In the genomic region with DNA sequence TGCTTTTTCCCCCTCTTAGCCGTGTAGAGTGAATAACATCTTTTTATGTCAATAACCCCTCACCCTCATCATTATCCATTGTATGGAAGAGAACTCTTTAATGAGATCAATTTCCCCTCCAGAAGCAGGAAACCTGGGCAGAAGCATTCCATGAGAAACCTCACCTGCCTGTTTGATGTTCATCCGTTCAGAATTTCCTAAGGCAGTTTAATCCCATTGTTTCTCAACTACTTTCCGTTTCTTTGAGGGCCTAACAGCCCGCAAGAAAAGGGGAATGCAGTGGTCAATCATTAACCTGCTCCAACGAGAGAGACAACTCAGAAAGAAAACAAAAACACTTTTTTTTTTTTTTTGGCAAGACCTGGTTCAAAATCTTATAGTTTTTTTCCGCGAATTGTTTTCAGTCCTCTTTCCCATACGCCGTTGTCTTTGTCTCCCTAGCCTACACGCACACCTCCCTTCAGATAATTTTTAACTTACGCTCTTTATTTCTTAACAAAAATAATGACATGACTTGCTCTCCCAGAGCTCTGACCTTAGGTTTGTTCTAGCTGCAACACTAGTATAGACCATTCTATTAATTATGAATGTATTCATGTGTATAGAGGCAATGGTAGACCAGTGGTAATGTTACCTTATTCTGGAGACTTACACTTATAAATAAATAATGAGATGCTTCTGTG, we compare ENCODE assay signal across 1 cellular context.
TF ChIP-seq lines count a peak whose summit lies in the region.

No MANE protein-coding gene starts in this region.

TF ChIP-seq in HepG2, 621 proteins besides CTCF, POLR2A, EP300 and RAD21 (continued from another document and continues in another):
- TF ChIP-seq, protein P1, sequence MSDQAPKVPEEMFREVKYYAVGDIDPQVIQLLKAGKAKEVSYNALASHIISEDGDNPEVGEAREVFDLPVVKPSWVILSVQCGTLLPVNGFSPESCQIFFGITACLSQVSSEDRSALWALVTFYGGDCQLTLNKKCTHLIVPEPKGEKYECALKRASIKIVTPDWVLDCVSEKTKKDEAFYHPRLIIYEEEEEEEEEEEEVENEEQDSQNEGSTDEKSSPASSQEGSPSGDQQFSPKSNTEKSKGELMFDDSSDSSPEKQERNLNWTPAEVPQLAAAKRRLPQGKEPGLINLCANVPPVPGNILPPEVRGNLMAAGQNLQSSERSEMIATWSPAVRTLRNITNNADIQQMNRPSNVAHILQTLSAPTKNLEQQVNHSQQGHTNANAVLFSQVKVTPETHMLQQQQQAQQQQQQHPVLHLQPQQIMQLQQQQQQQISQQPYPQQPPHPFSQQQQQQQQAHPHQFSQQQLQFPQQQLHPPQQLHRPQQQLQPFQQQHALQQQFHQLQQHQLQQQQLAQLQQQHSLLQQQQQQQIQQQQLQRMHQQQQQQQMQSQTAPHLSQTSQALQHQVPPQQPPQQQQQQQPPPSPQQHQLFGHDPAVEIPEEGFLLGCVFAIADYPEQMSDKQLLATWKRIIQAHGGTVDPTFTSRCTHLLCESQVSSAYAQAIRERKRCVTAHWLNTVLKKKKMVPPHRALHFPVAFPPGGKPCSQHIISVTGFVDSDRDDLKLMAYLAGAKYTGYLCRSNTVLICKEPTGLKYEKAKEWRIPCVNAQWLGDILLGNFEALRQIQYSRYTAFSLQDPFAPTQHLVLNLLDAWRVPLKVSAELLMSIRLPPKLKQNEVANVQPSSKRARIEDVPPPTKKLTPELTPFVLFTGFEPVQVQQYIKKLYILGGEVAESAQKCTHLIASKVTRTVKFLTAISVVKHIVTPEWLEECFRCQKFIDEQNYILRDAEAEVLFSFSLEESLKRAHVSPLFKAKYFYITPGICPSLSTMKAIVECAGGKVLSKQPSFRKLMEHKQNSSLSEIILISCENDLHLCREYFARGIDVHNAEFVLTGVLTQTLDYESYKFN (CRISPR knock-in tag; conservative IDR thresholded peaks at IDR 0.05) = peak; percentile 73
- TF ChIP-seq, protein P2, sequence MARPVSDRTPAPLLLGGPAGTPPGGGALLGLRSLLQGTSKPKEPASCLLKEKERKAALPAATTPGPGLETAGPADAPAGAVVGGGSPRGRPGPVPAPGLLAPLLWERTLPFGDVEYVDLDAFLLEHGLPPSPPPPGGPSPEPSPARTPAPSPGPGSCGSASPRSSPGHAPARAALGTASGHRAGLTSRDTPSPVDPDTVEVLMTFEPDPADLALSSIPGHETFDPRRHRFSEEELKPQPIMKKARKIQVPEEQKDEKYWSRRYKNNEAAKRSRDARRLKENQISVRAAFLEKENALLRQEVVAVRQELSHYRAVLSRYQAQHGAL (CRISPR knock-in tag; IDR thresholded peaks at IDR 0.05; ENCODE audit: not compliant biosample characterization) = no peak
- peak; percentile 77 for TF ChIP-seq CEBPG (CRISPR knock-in tag; IDR thresholded peaks at IDR 0.05)
- TF ChIP-seq NR2F6 (IDR thresholded peaks at IDR 0.05) = no peak
- peak; percentile 31; the same call in 1 of the 2 replicates for TF ChIP-seq NR2F6 (CRISPR knock-in tag; IDR thresholded peaks at IDR 0.05)
- peak; percentile 78; the same call in 1 of the 2 replicates for TF ChIP-seq GATAD2A (CRISPR knock-in tag; IDR thresholded peaks at IDR 0.05)
- TF ChIP-seq ZFP36L1 (CRISPR knock-in tag; IDR thresholded peaks at IDR 0.05) = no peak
- TF ChIP-seq NCOA2 (CRISPR knock-in tag; IDR thresholded peaks at IDR 0.05) = peak; percentile 79
- peak; percentile 32; the same call in 1 of the 2 replicates for TF ChIP-seq NCOR1 (IDR thresholded peaks at IDR 0.05; ENCODE audit: borderline replicate concordance, low read length)
- peak; percentile 38; the same call in 1 of the 2 replicates for TF ChIP-seq HDAC2 (CRISPR knock-in tag; IDR thresholded peaks at IDR 0.05)
- TF ChIP-seq, protein P3, sequence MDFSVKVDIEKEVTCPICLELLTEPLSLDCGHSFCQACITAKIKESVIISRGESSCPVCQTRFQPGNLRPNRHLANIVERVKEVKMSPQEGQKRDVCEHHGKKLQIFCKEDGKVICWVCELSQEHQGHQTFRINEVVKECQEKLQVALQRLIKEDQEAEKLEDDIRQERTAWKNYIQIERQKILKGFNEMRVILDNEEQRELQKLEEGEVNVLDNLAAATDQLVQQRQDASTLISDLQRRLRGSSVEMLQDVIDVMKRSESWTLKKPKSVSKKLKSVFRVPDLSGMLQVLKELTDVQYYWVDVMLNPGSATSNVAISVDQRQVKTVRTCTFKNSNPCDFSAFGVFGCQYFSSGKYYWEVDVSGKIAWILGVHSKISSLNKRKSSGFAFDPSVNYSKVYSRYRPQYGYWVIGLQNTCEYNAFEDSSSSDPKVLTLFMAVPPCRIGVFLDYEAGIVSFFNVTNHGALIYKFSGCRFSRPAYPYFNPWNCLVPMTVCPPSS (IDR thresholded peaks at IDR 0.05) = no peak
- TF ChIP-seq PAX8 (CRISPR knock-in tag; IDR thresholded peaks at IDR 0.05; ENCODE audit: borderline replicate concordance) = no peak
- no peak; a peak in 1 of 4 replicates for TF ChIP-seq KLF16 (CRISPR knock-in tag; IDR thresholded peaks at IDR 0.05)
- no peak for TF ChIP-seq MLLT10 (CRISPR knock-in tag; IDR thresholded peaks at IDR 0.05)
- TF ChIP-seq, protein P4, sequence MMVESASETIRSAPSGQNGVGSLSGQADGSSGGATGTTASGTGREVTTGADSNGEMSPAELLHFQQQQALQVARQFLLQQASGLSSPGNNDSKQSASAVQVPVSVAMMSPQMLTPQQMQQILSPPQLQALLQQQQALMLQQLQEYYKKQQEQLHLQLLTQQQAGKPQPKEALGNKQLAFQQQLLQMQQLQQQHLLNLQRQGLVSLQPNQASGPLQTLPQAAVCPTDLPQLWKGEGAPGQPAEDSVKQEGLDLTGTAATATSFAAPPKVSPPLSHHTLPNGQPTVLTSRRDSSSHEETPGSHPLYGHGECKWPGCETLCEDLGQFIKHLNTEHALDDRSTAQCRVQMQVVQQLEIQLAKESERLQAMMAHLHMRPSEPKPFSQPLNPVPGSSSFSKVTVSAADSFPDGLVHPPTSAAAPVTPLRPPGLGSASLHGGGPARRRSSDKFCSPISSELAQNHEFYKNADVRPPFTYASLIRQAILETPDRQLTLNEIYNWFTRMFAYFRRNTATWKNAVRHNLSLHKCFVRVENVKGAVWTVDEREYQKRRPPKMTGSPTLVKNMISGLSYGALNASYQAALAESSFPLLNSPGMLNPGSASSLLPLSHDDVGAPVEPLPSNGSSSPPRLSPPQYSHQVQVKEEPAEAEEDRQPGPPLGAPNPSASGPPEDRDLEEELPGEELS (CRISPR knock-in tag; IDR thresholded peaks at IDR 0.05) = peak; percentile 84
- no peak for TF ChIP-seq MIXL1 (CRISPR knock-in tag; IDR thresholded peaks at IDR 0.05)
- TF ChIP-seq FOSL2 (CRISPR knock-in tag; IDR thresholded peaks at IDR 0.05) = 0 out of 2 replicates have a peak, but pooled peaks have one; percentile 33
- TF ChIP-seq ZNF234 (CRISPR knock-in tag; conservative IDR thresholded peaks at IDR 0.05) = no peak
- peak; percentile 40; the same call in 1 of the 2 replicates for TF ChIP-seq BCL6 (CRISPR knock-in tag; IDR thresholded peaks at IDR 0.05)
- TF ChIP-seq, protein P5, sequence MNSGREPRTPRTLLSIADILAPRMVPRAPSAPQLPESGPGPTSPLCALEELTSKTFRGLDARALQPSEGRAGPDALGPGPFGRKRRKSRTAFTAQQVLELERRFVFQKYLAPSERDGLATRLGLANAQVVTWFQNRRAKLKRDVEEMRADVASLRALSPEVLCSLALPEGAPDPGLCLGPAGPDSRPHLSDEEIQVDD (CRISPR knock-in tag; IDR thresholded peaks at IDR 0.05; ENCODE audit: borderline replicate concordance) = no peak
- TF ChIP-seq, protein P6, sequence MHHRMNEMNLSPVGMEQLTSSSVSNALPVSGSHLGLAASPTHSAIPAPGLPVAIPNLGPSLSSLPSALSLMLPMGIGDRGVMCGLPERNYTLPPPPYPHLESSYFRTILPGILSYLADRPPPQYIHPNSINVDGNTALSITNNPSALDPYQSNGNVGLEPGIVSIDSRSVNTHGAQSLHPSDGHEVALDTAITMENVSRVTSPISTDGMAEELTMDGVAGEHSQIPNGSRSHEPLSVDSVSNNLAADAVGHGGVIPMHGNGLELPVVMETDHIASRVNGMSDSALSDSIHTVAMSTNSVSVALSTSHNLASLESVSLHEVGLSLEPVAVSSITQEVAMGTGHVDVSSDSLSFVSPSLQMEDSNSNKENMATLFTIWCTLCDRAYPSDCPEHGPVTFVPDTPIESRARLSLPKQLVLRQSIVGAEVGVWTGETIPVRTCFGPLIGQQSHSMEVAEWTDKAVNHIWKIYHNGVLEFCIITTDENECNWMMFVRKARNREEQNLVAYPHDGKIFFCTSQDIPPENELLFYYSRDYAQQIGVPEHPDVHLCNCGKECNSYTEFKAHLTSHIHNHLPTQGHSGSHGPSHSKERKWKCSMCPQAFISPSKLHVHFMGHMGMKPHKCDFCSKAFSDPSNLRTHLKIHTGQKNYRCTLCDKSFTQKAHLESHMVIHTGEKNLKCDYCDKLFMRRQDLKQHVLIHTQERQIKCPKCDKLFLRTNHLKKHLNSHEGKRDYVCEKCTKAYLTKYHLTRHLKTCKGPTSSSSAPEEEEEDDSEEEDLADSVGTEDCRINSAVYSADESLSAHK (CRISPR knock-in tag; IDR thresholded peaks at IDR 0.05; ENCODE audit: borderline replicate concordance) = no peak
- no peak for TF ChIP-seq TAF1 (CRISPR knock-in tag; IDR thresholded peaks at IDR 0.05)
- no peak for TF ChIP-seq RFX1 (IDR thresholded peaks at IDR 0.05)
- TF ChIP-seq ZNF543 (CRISPR knock-in tag; IDR thresholded peaks at IDR 0.05) = no peak
- 0 out of 2 replicates have a peak, but pooled peaks have one; percentile 22 for TF ChIP-seq FOXA3 (CRISPR knock-in tag; IDR thresholded peaks at IDR 0.05)
- no peak for TF ChIP-seq MYC (CRISPR knock-in tag; IDR thresholded peaks at IDR 0.05; ENCODE audit: borderline replicate concordance)
- TF ChIP-seq ZNF615 (CRISPR knock-in tag; IDR thresholded peaks at IDR 0.05; ENCODE audit: borderline replicate concordance) = 0 out of 2 replicates have a peak, but pooled peaks have one; percentile 19
- TF ChIP-seq, protein P7, sequence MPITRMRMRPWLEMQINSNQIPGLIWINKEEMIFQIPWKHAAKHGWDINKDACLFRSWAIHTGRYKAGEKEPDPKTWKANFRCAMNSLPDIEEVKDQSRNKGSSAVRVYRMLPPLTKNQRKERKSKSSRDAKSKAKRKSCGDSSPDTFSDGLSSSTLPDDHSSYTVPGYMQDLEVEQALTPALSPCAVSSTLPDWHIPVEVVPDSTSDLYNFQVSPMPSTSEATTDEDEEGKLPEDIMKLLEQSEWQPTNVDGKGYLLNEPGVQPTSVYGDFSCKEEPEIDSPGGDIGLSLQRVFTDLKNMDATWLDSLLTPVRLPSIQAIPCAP (CRISPR knock-in tag; IDR thresholded peaks at IDR 0.05; ENCODE audit: low read depth) = 0 out of 2 replicates have a peak, but pooled peaks have one; percentile 77
- TF ChIP-seq CC2D1A (CRISPR knock-in tag; IDR thresholded peaks at IDR 0.05) = no peak
- TF ChIP-seq, protein P8, sequence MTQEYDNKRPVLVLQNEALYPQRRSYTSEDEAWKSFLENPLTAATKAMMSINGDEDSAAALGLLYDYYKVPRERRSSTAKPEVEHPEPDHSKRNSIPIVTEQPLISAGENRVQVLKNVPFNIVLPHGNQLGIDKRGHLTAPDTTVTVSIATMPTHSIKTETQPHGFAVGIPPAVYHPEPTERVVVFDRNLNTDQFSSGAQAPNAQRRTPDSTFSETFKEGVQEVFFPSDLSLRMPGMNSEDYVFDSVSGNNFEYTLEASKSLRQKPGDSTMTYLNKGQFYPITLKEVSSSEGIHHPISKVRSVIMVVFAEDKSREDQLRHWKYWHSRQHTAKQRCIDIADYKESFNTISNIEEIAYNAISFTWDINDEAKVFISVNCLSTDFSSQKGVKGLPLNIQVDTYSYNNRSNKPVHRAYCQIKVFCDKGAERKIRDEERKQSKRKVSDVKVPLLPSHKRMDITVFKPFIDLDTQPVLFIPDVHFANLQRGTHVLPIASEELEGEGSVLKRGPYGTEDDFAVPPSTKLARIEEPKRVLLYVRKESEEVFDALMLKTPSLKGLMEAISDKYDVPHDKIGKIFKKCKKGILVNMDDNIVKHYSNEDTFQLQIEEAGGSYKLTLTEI (CRISPR knock-in tag; conservative IDR thresholded peaks at IDR 0.05) = no peak
- TF ChIP-seq, protein P9, sequence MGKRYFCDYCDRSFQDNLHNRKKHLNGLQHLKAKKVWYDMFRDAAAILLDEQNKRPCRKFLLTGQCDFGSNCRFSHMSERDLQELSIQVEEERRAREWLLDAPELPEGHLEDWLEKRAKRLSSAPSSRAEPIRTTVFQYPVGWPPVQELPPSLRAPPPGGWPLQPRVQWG (CRISPR knock-in tag; IDR thresholded peaks at IDR 0.05; ENCODE audit: borderline replicate concordance, low read depth) = no peak
- TF ChIP-seq ZFP1 (CRISPR knock-in tag; IDR thresholded peaks at IDR 0.05) = no peak
- no peak for TF ChIP-seq ZNF530 (CRISPR knock-in tag; IDR thresholded peaks at IDR 0.05; ENCODE audit: low read depth)
- TF ChIP-seq FOXC1 (CRISPR knock-in tag; IDR thresholded peaks at IDR 0.05; ENCODE audit: borderline replicate concordance) = no peak
- no peak for TF ChIP-seq ZNF598 (CRISPR knock-in tag; IDR thresholded peaks at IDR 0.05; ENCODE audit: borderline replicate concordance)
- TF ChIP-seq HMG20B (CRISPR knock-in tag; conservative IDR thresholded peaks at IDR 0.05) = no peak
- peak; percentile 98 for TF ChIP-seq SOX5 (CRISPR knock-in tag; IDR thresholded peaks at IDR 0.05; ENCODE audit: borderline replicate concordance)
- TF ChIP-seq HNRNPUL1 (IDR thresholded peaks at IDR 0.05; ENCODE audit: low read depth, low read length) = peak; percentile 77; the same call in 1 of the 2 replicates
- TF ChIP-seq, protein P10, sequence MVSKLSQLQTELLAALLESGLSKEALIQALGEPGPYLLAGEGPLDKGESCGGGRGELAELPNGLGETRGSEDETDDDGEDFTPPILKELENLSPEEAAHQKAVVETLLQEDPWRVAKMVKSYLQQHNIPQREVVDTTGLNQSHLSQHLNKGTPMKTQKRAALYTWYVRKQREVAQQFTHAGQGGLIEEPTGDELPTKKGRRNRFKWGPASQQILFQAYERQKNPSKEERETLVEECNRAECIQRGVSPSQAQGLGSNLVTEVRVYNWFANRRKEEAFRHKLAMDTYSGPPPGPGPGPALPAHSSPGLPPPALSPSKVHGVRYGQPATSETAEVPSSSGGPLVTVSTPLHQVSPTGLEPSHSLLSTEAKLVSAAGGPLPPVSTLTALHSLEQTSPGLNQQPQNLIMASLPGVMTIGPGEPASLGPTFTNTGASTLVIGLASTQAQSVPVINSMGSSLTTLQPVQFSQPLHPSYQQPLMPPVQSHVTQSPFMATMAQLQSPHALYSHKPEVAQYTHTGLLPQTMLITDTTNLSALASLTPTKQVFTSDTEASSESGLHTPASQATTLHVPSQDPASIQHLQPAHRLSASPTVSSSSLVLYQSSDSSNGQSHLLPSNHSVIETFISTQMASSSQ (IDR thresholded peaks at IDR 0.05; ENCODE audit: low read depth) = peak; percentile 96
- TF ChIP-seq, protein P10 (CRISPR knock-in tag; IDR thresholded peaks at IDR 0.05; ENCODE audit: borderline replicate concordance) = peak; percentile 96
- 0 out of 2 replicates have a peak, but pooled peaks have one; percentile 48 for TF ChIP-seq ATF1 (CRISPR knock-in tag; IDR thresholded peaks at IDR 0.05)
- TF ChIP-seq ZNF3 (CRISPR knock-in tag; IDR thresholded peaks at IDR 0.05) = no peak
